In the genomic region with DNA sequence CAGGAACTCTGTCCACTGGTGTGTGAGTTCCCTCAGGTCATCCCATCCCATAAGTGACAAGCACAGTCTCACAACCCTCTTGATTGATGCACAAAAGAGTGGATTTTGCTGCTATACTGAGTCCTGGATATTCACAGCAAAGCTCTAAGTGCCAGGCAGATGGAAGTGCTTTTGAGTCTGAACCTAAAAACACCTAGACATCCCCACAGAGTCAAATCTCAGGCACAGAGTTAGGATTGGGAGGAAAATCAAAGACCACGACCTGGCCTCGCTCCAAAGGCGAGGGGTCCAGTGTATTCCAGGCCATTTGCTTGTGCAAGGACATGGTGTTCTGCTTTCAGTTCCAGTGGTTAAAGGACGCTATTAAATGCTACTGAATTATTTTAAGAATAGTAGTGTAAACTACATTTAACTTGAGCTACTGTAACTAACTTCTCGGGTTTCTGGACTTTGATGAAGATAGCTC, we compare ENCODE assay signal across 1 cellular context.
TF ChIP-seq lines count a peak whose summit lies in the region.

No MANE protein-coding gene starts in this region.

TF ChIP-seq in WTC11, 78 proteins besides CTCF, POLR2A, EP300 and RAD21 (continued from another document):
- TF ChIP-seq, protein P1, sequence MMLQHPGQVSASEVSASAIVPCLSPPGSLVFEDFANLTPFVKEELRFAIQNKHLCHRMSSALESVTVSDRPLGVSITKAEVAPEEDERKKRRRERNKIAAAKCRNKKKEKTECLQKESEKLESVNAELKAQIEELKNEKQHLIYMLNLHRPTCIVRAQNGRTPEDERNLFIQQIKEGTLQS (CRISPR knock-in tag; conservative IDR thresholded peaks at IDR 0.05): no peak
- TF ChIP-seq NR1H2 (CRISPR knock-in tag; IDR thresholded peaks at IDR 0.05): no peak
- TF ChIP-seq, protein P2, sequence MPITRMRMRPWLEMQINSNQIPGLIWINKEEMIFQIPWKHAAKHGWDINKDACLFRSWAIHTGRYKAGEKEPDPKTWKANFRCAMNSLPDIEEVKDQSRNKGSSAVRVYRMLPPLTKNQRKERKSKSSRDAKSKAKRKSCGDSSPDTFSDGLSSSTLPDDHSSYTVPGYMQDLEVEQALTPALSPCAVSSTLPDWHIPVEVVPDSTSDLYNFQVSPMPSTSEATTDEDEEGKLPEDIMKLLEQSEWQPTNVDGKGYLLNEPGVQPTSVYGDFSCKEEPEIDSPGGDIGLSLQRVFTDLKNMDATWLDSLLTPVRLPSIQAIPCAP (CRISPR knock-in tag; IDR thresholded peaks at IDR 0.05): no peak
- TF ChIP-seq ESRRA (CRISPR knock-in tag; IDR thresholded peaks at IDR 0.05; ENCODE audit: borderline replicate concordance): no peak
- TF ChIP-seq CREM (CRISPR knock-in tag; IDR thresholded peaks at IDR 0.05): no peak
- TF ChIP-seq, protein P3, sequence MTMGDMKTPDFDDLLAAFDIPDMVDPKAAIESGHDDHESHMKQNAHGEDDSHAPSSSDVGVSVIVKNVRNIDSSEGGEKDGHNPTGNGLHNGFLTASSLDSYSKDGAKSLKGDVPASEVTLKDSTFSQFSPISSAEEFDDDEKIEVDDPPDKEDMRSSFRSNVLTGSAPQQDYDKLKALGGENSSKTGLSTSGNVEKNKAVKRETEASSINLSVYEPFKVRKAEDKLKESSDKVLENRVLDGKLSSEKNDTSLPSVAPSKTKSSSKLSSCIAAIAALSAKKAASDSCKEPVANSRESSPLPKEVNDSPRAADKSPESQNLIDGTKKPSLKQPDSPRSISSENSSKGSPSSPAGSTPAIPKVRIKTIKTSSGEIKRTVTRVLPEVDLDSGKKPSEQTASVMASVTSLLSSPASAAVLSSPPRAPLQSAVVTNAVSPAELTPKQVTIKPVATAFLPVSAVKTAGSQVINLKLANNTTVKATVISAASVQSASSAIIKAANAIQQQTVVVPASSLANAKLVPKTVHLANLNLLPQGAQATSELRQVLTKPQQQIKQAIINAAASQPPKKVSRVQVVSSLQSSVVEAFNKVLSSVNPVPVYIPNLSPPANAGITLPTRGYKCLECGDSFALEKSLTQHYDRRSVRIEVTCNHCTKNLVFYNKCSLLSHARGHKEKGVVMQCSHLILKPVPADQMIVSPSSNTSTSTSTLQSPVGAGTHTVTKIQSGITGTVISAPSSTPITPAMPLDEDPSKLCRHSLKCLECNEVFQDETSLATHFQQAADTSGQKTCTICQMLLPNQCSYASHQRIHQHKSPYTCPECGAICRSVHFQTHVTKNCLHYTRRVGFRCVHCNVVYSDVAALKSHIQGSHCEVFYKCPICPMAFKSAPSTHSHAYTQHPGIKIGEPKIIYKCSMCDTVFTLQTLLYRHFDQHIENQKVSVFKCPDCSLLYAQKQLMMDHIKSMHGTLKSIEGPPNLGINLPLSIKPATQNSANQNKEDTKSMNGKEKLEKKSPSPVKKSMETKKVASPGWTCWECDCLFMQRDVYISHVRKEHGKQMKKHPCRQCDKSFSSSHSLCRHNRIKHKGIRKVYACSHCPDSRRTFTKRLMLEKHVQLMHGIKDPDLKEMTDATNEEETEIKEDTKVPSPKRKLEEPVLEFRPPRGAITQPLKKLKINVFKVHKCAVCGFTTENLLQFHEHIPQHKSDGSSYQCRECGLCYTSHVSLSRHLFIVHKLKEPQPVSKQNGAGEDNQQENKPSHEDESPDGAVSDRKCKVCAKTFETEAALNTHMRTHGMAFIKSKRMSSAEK (CRISPR knock-in tag; IDR thresholded peaks at IDR 0.05; ENCODE audit: borderline replicate concordance): no peak
- TF ChIP-seq ZNF317 (CRISPR knock-in tag; IDR thresholded peaks at IDR 0.05; ENCODE audit: borderline replicate concordance, low read depth): no peak
- TF ChIP-seq, protein P4, sequence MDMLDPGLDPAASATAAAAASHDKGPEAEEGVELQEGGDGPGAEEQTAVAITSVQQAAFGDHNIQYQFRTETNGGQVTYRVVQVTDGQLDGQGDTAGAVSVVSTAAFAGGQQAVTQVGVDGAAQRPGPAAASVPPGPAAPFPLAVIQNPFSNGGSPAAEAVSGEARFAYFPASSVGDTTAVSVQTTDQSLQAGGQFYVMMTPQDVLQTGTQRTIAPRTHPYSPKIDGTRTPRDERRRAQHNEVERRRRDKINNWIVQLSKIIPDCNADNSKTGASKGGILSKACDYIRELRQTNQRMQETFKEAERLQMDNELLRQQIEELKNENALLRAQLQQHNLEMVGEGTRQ (CRISPR knock-in tag; IDR thresholded peaks at IDR 0.05): no peak
- TF ChIP-seq, protein P5, sequence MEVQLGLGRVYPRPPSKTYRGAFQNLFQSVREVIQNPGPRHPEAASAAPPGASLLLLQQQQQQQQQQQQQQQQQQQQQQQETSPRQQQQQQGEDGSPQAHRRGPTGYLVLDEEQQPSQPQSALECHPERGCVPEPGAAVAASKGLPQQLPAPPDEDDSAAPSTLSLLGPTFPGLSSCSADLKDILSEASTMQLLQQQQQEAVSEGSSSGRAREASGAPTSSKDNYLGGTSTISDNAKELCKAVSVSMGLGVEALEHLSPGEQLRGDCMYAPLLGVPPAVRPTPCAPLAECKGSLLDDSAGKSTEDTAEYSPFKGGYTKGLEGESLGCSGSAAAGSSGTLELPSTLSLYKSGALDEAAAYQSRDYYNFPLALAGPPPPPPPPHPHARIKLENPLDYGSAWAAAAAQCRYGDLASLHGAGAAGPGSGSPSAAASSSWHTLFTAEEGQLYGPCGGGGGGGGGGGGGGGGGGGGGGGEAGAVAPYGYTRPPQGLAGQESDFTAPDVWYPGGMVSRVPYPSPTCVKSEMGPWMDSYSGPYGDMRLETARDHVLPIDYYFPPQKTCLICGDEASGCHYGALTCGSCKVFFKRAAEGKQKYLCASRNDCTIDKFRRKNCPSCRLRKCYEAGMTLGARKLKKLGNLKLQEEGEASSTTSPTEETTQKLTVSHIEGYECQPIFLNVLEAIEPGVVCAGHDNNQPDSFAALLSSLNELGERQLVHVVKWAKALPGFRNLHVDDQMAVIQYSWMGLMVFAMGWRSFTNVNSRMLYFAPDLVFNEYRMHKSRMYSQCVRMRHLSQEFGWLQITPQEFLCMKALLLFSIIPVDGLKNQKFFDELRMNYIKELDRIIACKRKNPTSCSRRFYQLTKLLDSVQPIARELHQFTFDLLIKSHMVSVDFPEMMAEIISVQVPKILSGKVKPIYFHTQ (CRISPR knock-in tag; IDR thresholded peaks at IDR 0.05): no peak
